In the genomic region with DNA sequence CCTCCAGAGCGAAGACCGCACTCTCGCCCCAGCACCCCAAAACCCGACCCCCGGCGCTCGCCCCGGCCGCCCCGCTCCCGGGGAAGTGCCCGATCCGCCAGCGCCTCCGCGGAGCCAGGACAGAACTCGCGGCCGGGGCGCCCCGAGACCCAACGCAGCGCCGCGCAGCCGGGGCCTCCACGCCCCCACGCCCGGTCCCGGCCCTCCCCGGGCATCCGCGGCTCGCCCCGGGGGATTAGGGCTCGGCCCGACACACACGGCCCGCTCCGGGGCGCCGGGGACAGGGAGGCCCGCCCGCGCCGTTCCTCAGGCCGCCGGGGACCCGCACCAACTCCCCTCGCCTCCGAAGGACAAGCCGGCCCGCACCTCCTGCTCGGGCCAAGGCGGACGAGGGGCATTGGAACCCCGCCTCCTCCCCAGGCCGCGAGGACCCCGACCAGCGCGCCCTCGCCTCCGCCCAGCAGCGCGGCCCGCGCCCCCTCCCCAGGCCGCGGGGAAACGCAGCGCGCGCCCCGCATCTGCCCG, we compare ENCODE assay signal across 1 cellular context.
TF ChIP-seq lines count a peak whose summit lies in the region.

No MANE protein-coding gene starts in this region.

TF ChIP-seq in IMR-90, 13 proteins besides CTCF, POLR2A, EP300 and RAD21 (continued from another document):
- TF ChIP-seq SMC3 (IDR thresholded peaks at IDR 0.05; ENCODE audit: low read depth, low read length): no peak
